1 cellular context compared by ENCODE assay signal in the genomic region with DNA sequence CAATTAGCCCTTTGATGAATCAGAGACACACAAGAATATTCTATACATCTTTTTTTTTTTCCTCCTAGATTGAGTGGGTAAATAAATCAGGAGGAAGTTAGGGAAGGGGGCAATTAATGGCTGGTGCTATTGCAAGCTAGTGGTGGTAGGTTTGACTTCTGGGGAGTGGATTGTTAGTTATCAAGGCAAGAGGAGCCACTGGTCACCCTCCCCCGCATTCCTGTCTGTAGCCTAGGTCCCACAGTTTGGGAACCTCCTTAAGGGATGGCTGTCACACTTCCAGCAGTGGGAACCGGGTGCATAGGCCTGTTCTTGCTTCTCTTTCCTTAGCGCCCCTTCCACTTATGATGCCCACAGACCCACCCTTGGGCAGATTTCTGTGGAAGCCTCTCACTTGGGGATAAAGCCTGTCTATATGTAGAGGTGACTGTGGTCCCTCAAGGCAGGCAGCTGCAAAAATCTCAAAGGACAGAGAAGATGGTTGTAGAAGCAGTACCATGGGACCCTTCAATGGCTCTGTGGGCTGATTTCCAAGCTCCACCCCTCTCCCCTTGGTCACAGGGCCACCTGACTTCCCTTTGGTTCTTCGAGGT.
TF ChIP-seq lines count a peak whose summit lies in the region.

No MANE protein-coding gene starts in this region.

TF ChIP-seq in IMR-90, 13 proteins besides CTCF, POLR2A, EP300 and RAD21:
- TF ChIP-seq FOS (IDR thresholded peaks at IDR 0.05; ENCODE audit: low read depth, low read length) (no peak), CEBPB (IDR thresholded peaks at IDR 0.05; ENCODE audit: low read depth, low read length) (no peak), NFE2L2 (IDR thresholded peaks at IDR 0.05; ENCODE audit: low read depth, low read length) (no peak), MXI1 (IDR thresholded peaks at IDR 0.05; ENCODE audit: borderline replicate concordance, low read depth, low read length) (no peak), CHD1 (IDR thresholded peaks at IDR 0.05; ENCODE audit: low read depth, low read length) (no peak), BHLHE40 (IDR thresholded peaks at IDR 0.05; ENCODE audit: low read depth, low read length) (no peak), SMC3 (IDR thresholded peaks at IDR 0.05; ENCODE audit: low read depth, low read length) (no peak), RFX5 (IDR thresholded peaks at IDR 0.05; ENCODE audit: low read depth, low read length) (no peak), MAZ (IDR thresholded peaks at IDR 0.05; ENCODE audit: borderline replicate concordance, low read depth, low read length) (no peak), MAFK (IDR thresholded peaks at IDR 0.05; ENCODE audit: low read depth, low read length) (no peak), RCOR1 (IDR thresholded peaks at IDR 0.05; ENCODE audit: insufficient replicate concordance, low read length) (no peak)
- TF ChIP-seq, protein P1, sequence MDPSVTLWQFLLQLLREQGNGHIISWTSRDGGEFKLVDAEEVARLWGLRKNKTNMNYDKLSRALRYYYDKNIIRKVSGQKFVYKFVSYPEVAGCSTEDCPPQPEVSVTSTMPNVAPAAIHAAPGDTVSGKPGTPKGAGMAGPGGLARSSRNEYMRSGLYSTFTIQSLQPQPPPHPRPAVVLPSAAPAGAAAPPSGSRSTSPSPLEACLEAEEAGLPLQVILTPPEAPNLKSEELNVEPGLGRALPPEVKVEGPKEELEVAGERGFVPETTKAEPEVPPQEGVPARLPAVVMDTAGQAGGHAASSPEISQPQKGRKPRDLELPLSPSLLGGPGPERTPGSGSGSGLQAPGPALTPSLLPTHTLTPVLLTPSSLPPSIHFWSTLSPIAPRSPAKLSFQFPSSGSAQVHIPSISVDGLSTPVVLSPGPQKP (IDR thresholded peaks at IDR 0.05; ENCODE audit: borderline replicate concordance, low read depth, low read length), result no peak
- TF ChIP-seq, protein P2, sequence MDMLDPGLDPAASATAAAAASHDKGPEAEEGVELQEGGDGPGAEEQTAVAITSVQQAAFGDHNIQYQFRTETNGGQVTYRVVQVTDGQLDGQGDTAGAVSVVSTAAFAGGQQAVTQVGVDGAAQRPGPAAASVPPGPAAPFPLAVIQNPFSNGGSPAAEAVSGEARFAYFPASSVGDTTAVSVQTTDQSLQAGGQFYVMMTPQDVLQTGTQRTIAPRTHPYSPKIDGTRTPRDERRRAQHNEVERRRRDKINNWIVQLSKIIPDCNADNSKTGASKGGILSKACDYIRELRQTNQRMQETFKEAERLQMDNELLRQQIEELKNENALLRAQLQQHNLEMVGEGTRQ (IDR thresholded peaks at IDR 0.05; ENCODE audit: low read depth, low read length), result no peak
